In the genomic region with DNA sequence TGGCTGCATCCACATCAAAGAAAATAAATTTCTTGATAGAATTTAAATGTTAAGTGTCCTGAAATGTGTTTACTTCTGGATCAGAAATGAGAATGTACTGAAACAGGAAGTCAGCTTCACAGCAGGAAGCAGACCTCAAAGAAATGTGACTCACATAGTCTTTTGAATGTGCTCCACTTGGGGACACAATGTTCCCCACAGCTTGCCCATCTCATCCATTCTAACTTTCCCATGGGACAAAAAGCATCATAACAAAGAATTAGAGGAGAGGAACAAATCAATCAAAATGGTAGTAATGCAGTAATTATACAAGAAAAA, we compare ENCODE assay signal across 10 cellular contexts.
DNase-seq lines count a peak whose midpoint lies in the region; ATAC-seq and TF ChIP-seq lines count a peak whose summit lies in the region.
"Had no signal": no experiment of that assay in that cellular context is flagged by ENCODE, and none has a peak within 500 bp of the region (broad histone marks: within the 10 kb centered on the region; RNA-seq: fewer than 3 reads in every experiment).

No MANE protein-coding gene starts in this region.

- H3K36me3 ChIP-seq in DOHH2 (ENCODE audit: control insufficient read depth, low read length): no peaks in the 10 kb centered on the region

- H3K27me3 Mint-ChIP-seq in natural killer cell (ENCODE audit: low read depth in 2 of 2): peaks cover 0 to 2% of the 10 kb centered on the region in 2 donors

- no peaks in the 10 kb centered on the region for H3K36me3 Mint-ChIP-seq in natural killer cell

- no peaks in the 10 kb centered on the region for H3K79me2 ChIP-seq in DOHH2 (ENCODE audit: control insufficient read depth, low read length)

- no peaks in the 10 kb centered on the region for H4K20me1 ChIP-seq in DOHH2 (ENCODE audit: control insufficient read depth, insufficient read depth, low read depth, low read length)

- peak overlapping the region in 1 of 2 donors; percentile 39 for H3K27ac Mint-ChIP-seq in natural killer cell

- 0 out of 2 replicates have a peak overlapping the region, but pooled peaks have one; percentile 0 for H3K4me2 ChIP-seq in DOHH2 (ENCODE audit: low read length)

- no peaks in the 10 kb centered on the region for H3K27me3 ChIP-seq in DOHH2 (ENCODE audit: control insufficient read depth, low read length)

- ATAC-seq in natural killer cell (no peak), GM21717 (IDR thresholded peaks at IDR 0.05; ENCODE audit: unreplicated experiment) (no peak), GM18858 (IDR thresholded peaks at IDR 0.05; ENCODE audit: unreplicated experiment) (no peak)

- TF ChIP-seq POLR2A in NB4 (IDR thresholded peaks at IDR 0.05; ENCODE audit: extremely low read depth, insufficient read length): no peak

- no peaks in the 10 kb centered on the region for H3F3A ChIP-seq in DOHH2 (ENCODE audit: control insufficient read depth, insufficient read depth)

- H3K4me1 ChIP-seq in DOHH2 (ENCODE audit: control insufficient read depth, low read length): peaks cover 7% of the 10 kb centered on the region

- no peak overlapping the region for H3K4me3 ChIP-seq in DOHH2 (ENCODE audit: low read length)
- peak overlapping the region; percentile 43 for H3K4me3 ChIP-seq in NB4 (ENCODE audit: low read depth, low read length)
- no peak overlapping the region for H3K4me3 ChIP-seq in choroid plexus epithelial cell (ENCODE audit: low read depth, low read length)

- no peaks in the 10 kb centered on the region for H3K9me3 Mint-ChIP-seq in natural killer cell

- no peaks in the 10 kb centered on the region for H3K9me3 ChIP-seq in DOHH2 (ENCODE audit: control insufficient read depth, insufficient read depth, low read length)

- intact Hi-C loops in natural killer cell (cut with micrococcal nuclease): no loop called here

- peaks cover 7 to 8% of the 10 kb centered on the region in 2 donors for H3K4me1 Mint-ChIP-seq in natural killer cell

- no peak overlapping the region for H3K27ac ChIP-seq in DOHH2 (ENCODE audit: low read depth, low read length)
- H3K27ac ChIP-seq: HL-60, VCaP had no signal

- TF ChIP-seq CTCF in DOHH2 (IDR thresholded peaks at IDR 0.05; ENCODE audit: low read depth, low read length, poor library complexity, severe bottlenecking): no peak
- no peak for TF ChIP-seq CTCF in NB4 (IDR thresholded peaks at IDR 0.05; ENCODE audit: low read depth, low read length)
- no peak for TF ChIP-seq CTCF in choroid plexus epithelial cell (conservative IDR thresholded peaks at IDR 0.05; ENCODE audit: low read depth, low read length)
- no peak for TF ChIP-seq CTCF in natural killer cell (IDR thresholded peaks at IDR 0.05)

- peak overlapping the region; percentile 43 for H3K4me3 Mint-ChIP-seq in natural killer cell

- peak; percentile 85 for DNase-seq in NB4 (ENCODE audit: low read depth)
- peak; percentile 96 for DNase-seq in choroid plexus epithelial cell (ENCODE audit: low read depth)
- no peak for DNase-seq in natural killer cell
- no peak for DNase-seq in cerebellar cortex (ENCODE audit: low spot score)
- no peak for DNase-seq in SK-N-DZ (ENCODE audit: low spot score)

- H3K9me2 ChIP-seq in DOHH2 (replicated peaks; ENCODE audit: control insufficient read depth, low read length): no peaks in the 10 kb centered on the region

Comparison
In these comparisons a context has a peak if more than half of its experiments do, and no peak if none do; other contexts are left out.
1. DNase-seq: peak in NB4 (single experiment) and choroid plexus epithelial cell (single experiment); none in natural killer cell (single experiment), cerebellar cortex (single experiment) and SK-N-DZ (single experiment).